Comparison of ENCODE assay signal across 19 cellular contexts in genomic region chr16:12468552-12468951, GRCh38.
DNase-seq lines count a peak whose midpoint lies in the region; ATAC-seq and TF ChIP-seq lines count a peak whose summit lies in the region.
"Had no signal": no experiment of that assay in that cellular context is flagged by ENCODE, and none has a peak within 500 bp of the region (broad histone marks: within the 10 kb centered on the region; RNA-seq: fewer than 3 reads in every experiment).

No MANE protein-coding gene starts in this region.

- POLR2A ChIA-PET in HCT116 (lab: Charles Lee), result no interaction called here

- RAD21 ChIA-PET in HCT116 (lab: Charles Lee; ENCODE audit: low non-redundant PET in 1 of 2, low total read pairs in 2 of 2, uncharacterized antibody in 2 of 2, unreplicated experiment in 2 of 2), result no interaction called here

- H3K9me3 Mint-ChIP-seq in nephron progenitor cell, result peaks cover 5% of the 10 kb centered on the region
- H3K9me3 Mint-ChIP-seq: activated CD4-positive, alpha-beta T cell treated with anti-CD3 and anti-CD28 coated beads, Interleukin-2, amount 10 ng/mL, durations not matched to agents 7 days and 5 days; activated naive CD8-positive, alpha-beta T cell treated with anti-CD3 and anti-CD28 coated beads, Interleukin-2, amount 50 U/mL, for 24 hours; immature natural killer cell had no signal

- peaks cover 13% of the 10 kb centered on the region for H3K27me3 Mint-ChIP-seq in nephron progenitor cell (ENCODE audit: low read depth, poor library complexity)
- H3K27me3 Mint-ChIP-seq: activated CD4-positive, alpha-beta T cell treated with anti-CD3 and anti-CD28 coated beads, Interleukin-2, amount 10 ng/mL, durations not matched to agents 7 days and 5 days; activated naive CD8-positive, alpha-beta T cell treated with anti-CD3 and anti-CD28 coated beads, Interleukin-2, amount 50 U/mL, for 24 hours had no signal

- H3K36me3 ChIP-seq in HCT116 (ENCODE audit: control insufficient read depth in 1 of 2, insufficient read depth in 2 of 2, low read length in 2 of 2) (no peaks in the 10 kb centered on the region), brain microvascular endothelial cell (replicated peaks) (no peaks in the 10 kb centered on the region)
- H3K36me3 ChIP-seq: BLaER1, gastrocnemius medialis had no signal

- peak in 2 of 3 experiments; percentile 40 to 41; a peak in 3 of 6 replicates for TF ChIP-seq CTCF in HCT116 (IDR thresholded peaks at IDR 0.05 in 2 of 3, conservative IDR thresholded peaks at IDR 0.05 in 1 of 3; ENCODE audit: borderline replicate concordance in 1 of 3, insufficient read depth in 1 of 3, low read depth in 2 of 3, low read length in 2 of 3)
- peak; percentile 35 for TF ChIP-seq CTCF in brain microvascular endothelial cell (IDR thresholded peaks at IDR 0.05; ENCODE audit: low read depth, low read length, missing control alignments)
- peak; percentile 18 for TF ChIP-seq CTCF in nephron progenitor cell (IDR thresholded peaks at IDR 0.05)

- DNase-seq in ELR (ENCODE audit: low read depth), result peak; percentile 3
- no peak for DNase-seq in HCT116 (ENCODE audit: low read depth, low spot score)
- DNase-seq in brain microvascular endothelial cell, result no peak
- DNase-seq in nephron progenitor cell, result no peak
- DNase-seq in NCI-H2171 (lab: John Stamatoyannopoulos, UW), result no peak
- no peak for DNase-seq in cortex of kidney (lab: John Stamatoyannopoulos, UW)
- DNase-seq in KG1 (lab: John Stamatoyannopoulos, UW), result no peak
- DNase-seq: activated CD4-positive, alpha-beta T cell treated with anti-CD3 and anti-CD28 coated beads, Interleukin-2, amount 10 ng/mL, durations not matched to agents 7 days and 5 days; activated naive CD8-positive, alpha-beta T cell treated with anti-CD3 and anti-CD28 coated beads, Interleukin-2, amount 50 U/mL, for 24 hours; central memory CD4-positive, alpha-beta T cell; gastrocnemius medialis; GM23248; immature natural killer cell; NCI-H2227 treated with DMSO at 0.1 percent for 48 hours; PC-9; stimulated activated CD4-positive, alpha-beta T cell treated with anti-CD3 and anti-CD28 coated beads, Interleukin-4, amount 100 ng/mL, for 1 hour; stimulated activated CD8-positive, alpha-beta memory T cell treated with anti-CD3 and anti-CD28 coated beads, Interleukin-4, amount 100 ng/mL, for 48 hours had no signal

- H3K4me1 ChIP-seq in HCT116 (ENCODE audit: control insufficient read depth in 1 of 2, insufficient read depth in 2 of 2, low read length in 2 of 2), result no peaks in the 10 kb centered on the region

- no peak overlapping the region for H3K4me3 Mint-ChIP-seq in nephron progenitor cell
- H3K4me3 Mint-ChIP-seq: activated CD4-positive, alpha-beta T cell treated with anti-CD3 and anti-CD28 coated beads, Interleukin-2, amount 10 ng/mL, durations not matched to agents 7 days and 5 days; activated naive CD8-positive, alpha-beta T cell treated with anti-CD3 and anti-CD28 coated beads, Interleukin-2, amount 50 U/mL, for 24 hours; immature natural killer cell had no signal

- H3K27me3 ChIP-seq in HCT116 (ENCODE audit: insufficient read depth, low read length) (no peaks in the 10 kb centered on the region), brain microvascular endothelial cell (replicated peaks) (no peaks in the 10 kb centered on the region)
- H3K27me3 ChIP-seq: BLaER1, gastrocnemius medialis had no signal

- intact Hi-C loops in HCT116 (cut with micrococcal nuclease), result loop anchor here (10.0 kb wide), 1 partner anchor 124 kb away; no protein-coding TSS in a partner anchor

- TF ChIP-seq POLR2A in HCT116 (IDR thresholded peaks at IDR 0.05; ENCODE audit: borderline replicate concordance, extremely low read depth, insufficient read depth, insufficient read length), result no peak

- no peak overlapping the region for H3K9ac ChIP-seq in HCT116 (ENCODE audit: low read length)
- H3K9ac ChIP-seq: BLaER1, GM23248 had no signal

- peaks cover 22% of the 10 kb centered on the region for H3K4me1 Mint-ChIP-seq in nephron progenitor cell
- H3K4me1 Mint-ChIP-seq: activated naive CD8-positive, alpha-beta T cell treated with anti-CD3 and anti-CD28 coated beads, Interleukin-2, amount 50 U/mL, for 24 hours had no signal

- in situ Hi-C loops in brain microvascular endothelial cell (cut with HindIII; ENCODE audit: low pct_ligation_motif_present, low sequenced_read_pairs), result no loop called here

- H3K27ac ChIP-seq in HCT116 (ENCODE audit: low read depth, low read length) (no peak overlapping the region), brain microvascular endothelial cell (no peak overlapping the region)
- H3K27ac ChIP-seq: BLaER1, gastrocnemius medialis, GM23248, PC-9 had no signal

- ATAC-seq in HCT116 (peak; percentile 67), GM18858 (IDR thresholded peaks at IDR 0.05; ENCODE audit: unreplicated experiment) (no peak)
- ATAC-seq: activated naive CD8-positive, alpha-beta T cell treated with anti-CD3 and anti-CD28 coated beads, Interleukin-2, amount 50 U/mL, for 24 hours; gastrocnemius medialis had no signal

- no peaks in the 10 kb centered on the region for H3K9me2 ChIP-seq in HCT116 (ENCODE audit: insufficient read depth)

- peak; percentile 12; the same call in 1 of the 2 replicates for TF ChIP-seq RAD21 in HCT116 (IDR thresholded peaks at IDR 0.05; ENCODE audit: low read depth)

- no peaks in the 10 kb centered on the region for H4K20me1 ChIP-seq in HCT116 (ENCODE audit: insufficient read depth)

- no TSS peak for BruUV-seq in HCT116 (replicated peaks; lab: Mats Ljungman, UMichigan)

- H3K79me2 ChIP-seq in HCT116 (ENCODE audit: insufficient read depth, low read length), result no peaks in the 10 kb centered on the region

- no peak overlapping the region for H3K27ac Mint-ChIP-seq in nephron progenitor cell
- H3K27ac Mint-ChIP-seq: activated CD4-positive, alpha-beta T cell treated with anti-CD3 and anti-CD28 coated beads, Interleukin-2, amount 10 ng/mL, durations not matched to agents 7 days and 5 days; activated naive CD8-positive, alpha-beta T cell treated with anti-CD3 and anti-CD28 coated beads, Interleukin-2, amount 50 U/mL, for 24 hours; immature natural killer cell had no signal

- H2AFZ ChIP-seq in HCT116 (ENCODE audit: low read depth, low read length, poor library complexity, severe bottlenecking), result no peak overlapping the region
- H2AFZ ChIP-seq: GM23248, PC-9 had no signal

- H3K4me3 ChIP-seq in HCT116 (replicated peaks in 1 of 2; ENCODE audit: low read depth in 1 of 2, low read length in 2 of 2) (no peak overlapping the region), brain microvascular endothelial cell (ENCODE audit: low read depth, low read length) (no peak overlapping the region)
- H3K4me3 ChIP-seq: BLaER1, gastrocnemius medialis, GM23248, PC-9 had no signal

- no peaks in the 10 kb centered on the region for H3K36me3 Mint-ChIP-seq in nephron progenitor cell (ENCODE audit: low read depth)

- CTCF ChIA-PET in HCT116 (lab: Charles Lee), result interaction anchor here (0.8 kb wide), 1 partner anchor 14 kb away, joined by 3 read pairs; no protein-coding TSS in a partner anchor

- no peaks in the 10 kb centered on the region for H3K9me3 ChIP-seq in HCT116 (ENCODE audit: control insufficient read depth in 1 of 2, insufficient read depth in 1 of 2, low read depth in 1 of 2, low read length in 2 of 2)
- H3K9me3 ChIP-seq: BLaER1, gastrocnemius medialis had no signal

- no peak overlapping the region for H3K4me2 ChIP-seq in HCT116 (ENCODE audit: low read length)
- H3K4me2 ChIP-seq: BLaER1, PC-9 had no signal

TF ChIP-seq in HCT116, 20 proteins besides CTCF, POLR2A, EP300 and RAD21:
- TF ChIP-seq SIN3A (IDR thresholded peaks at IDR 0.05; ENCODE audit: low read depth) (no peak), EGR1 (IDR thresholded peaks at IDR 0.05; ENCODE audit: low read depth) (no peak), ELF1 (IDR thresholded peaks at IDR 0.05; ENCODE audit: borderline replicate concordance, low read depth) (no peak), ZBTB33 (IDR thresholded peaks at IDR 0.05; ENCODE audit: extremely low read depth, insufficient replicate concordance, low read length) (no peak), JUND (IDR thresholded peaks at IDR 0.05) (no peak)
